Comparison of ENCODE assay signal across 20 cellular contexts in the genomic region with DNA sequence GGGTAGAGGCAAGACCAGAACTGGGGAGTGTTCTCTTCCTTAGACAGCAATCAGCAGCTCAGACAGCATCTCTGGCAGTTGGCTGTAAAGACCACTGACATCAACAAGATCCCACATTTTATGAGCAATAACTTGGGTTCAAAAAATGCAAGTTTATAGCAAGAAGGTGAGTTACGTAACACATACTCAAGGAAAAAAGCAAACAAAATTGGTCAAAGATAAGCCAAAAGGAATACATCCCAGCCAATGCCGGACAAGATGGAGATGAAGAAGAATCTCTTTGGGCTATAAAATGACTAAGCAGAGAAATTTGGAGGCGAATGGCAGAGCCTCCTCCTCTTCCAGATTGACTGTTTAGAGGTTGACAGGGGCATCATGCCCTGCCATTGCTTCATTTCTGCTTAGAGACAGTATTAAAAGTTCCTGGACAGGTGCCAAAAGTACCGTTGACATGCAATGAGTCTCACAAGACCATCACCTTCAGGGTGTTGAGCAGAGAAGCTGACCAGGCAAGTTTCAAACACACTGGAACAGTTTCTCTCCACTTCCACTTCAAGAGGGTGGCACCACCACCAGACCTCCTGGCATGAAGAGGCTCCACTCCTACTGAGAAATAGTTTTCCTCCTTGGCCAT. TPM values are rescaled to one million over a fixed set of nuclear protein-coding genes. Genes with fewer than 3 reads are reported as not detected.
DNase-seq lines count a peak whose midpoint lies in the region; ATAC-seq and TF ChIP-seq lines count a peak whose summit lies in the region.
"Had no signal": no experiment of that assay in that cellular context is flagged by ENCODE, and none has a peak within 500 bp of the region (broad histone marks: within the 10 kb centered on the region; RNA-seq: fewer than 3 reads in every experiment).

No MANE protein-coding gene starts in this region.

- peaks cover 44% of the 10 kb centered on the region for H3K4me1 Mint-ChIP-seq in osteocyte (ENCODE audit: unreplicated experiment)

- H3K4me3 ChIP-seq in IMR-90 (ENCODE audit: insufficient read depth, low read depth, low read length) (no peak overlapping the region), trophoblast cell (ENCODE audit: low read depth, low read length) (no peak overlapping the region), gastrocnemius medialis (no peak overlapping the region)
- H3K4me3 ChIP-seq: Peyer's patch had no signal

- H3K9me3 Mint-ChIP-seq in osteocyte (ENCODE audit: unreplicated experiment), result peaks cover 7% of the 10 kb centered on the region
- H3K9me3 Mint-ChIP-seq: H9 had no signal

- dilution Hi-C loops in IMR-90 (cut with HindIII; ENCODE audit: low sequenced_read_pairs, unreplicated experiment), result no loop called here

- H2BK120ac ChIP-seq in IMR-90 (ENCODE audit: low read depth, low read length) (no peak overlapping the region), trophoblast cell (ENCODE audit: insufficient read depth, low read length, poor library complexity) (peak overlapping the region; percentile 64)

- H4K8ac ChIP-seq in IMR-90 (ENCODE audit: low read depth in 2 of 2, low read length in 2 of 2) (no peak overlapping the region), trophoblast cell (ENCODE audit: low read depth, low read length) (no peak overlapping the region)

- no peak for ATAC-seq in IMR-90 (ENCODE audit: low read depth)
- ATAC-seq in gastrocnemius medialis, result no peak
- no peak for ATAC-seq in HG03135 (IDR thresholded peaks at IDR 0.05; ENCODE audit: unreplicated experiment)

- H2BK12ac ChIP-seq in trophoblast cell (ENCODE audit: low read length), result peak overlapping the region; percentile 7

- no peak overlapping the region for H2AFZ ChIP-seq in IMR-90 (replicated peaks; ENCODE audit: low read length, poor library complexity)
- no peak overlapping the region for H2AFZ ChIP-seq in trophoblast cell (ENCODE audit: insufficient read depth, low read length, poor library complexity)

- TF ChIP-seq CTCF in IMR-90 (conservative IDR thresholded peaks at IDR 0.05; ENCODE audit: low read depth, low read length), result no peak
- TF ChIP-seq CTCF in RWPE1 (conservative IDR thresholded peaks at IDR 0.05; ENCODE audit: low read depth), result no peak
- TF ChIP-seq CTCF in gastrocnemius medialis (IDR thresholded peaks at IDR 0.05 in 4 of 5, conservative IDR thresholded peaks at IDR 0.05 in 1 of 5), result no peak
- no peak for TF ChIP-seq CTCF in osteocyte (IDR thresholded peaks at IDR 0.05)

- H2BK15ac ChIP-seq in IMR-90 (ENCODE audit: low read depth, low read length), result no peak overlapping the region

- H3K23ac ChIP-seq in IMR-90 (ENCODE audit: low read depth, low read length), result no peak overlapping the region
- H3K23ac ChIP-seq in trophoblast cell (ENCODE audit: low read length), result no peak overlapping the region

- H3K56ac ChIP-seq in IMR-90 (ENCODE audit: extremely low read depth, insufficient read depth, low read length), result no peak overlapping the region

- no peak overlapping the region for H3K4me3 Mint-ChIP-seq in osteocyte (ENCODE audit: unreplicated experiment)
- H3K4me3 Mint-ChIP-seq: H9 had no signal

- H3K14ac ChIP-seq in IMR-90 (replicated peaks; ENCODE audit: low read depth, low read length) (no peak overlapping the region), trophoblast cell (ENCODE audit: low read length) (peak overlapping the region; percentile 35)

- peaks cover 3% of the 10 kb centered on the region for H3K36me3 Mint-ChIP-seq in osteocyte (ENCODE audit: unreplicated experiment)

- no peaks in the 10 kb centered on the region for H3K79me1 ChIP-seq in IMR-90 (ENCODE audit: low read depth in 1 of 2, low read length in 2 of 2)
- H3K79me1 ChIP-seq in trophoblast cell (ENCODE audit: low read length), result peaks cover 23% of the 10 kb centered on the region

- H3K36me3 ChIP-seq in IMR-90 (ENCODE audit: control insufficient read depth, insufficient read depth, low read length) (no peaks in the 10 kb centered on the region), trophoblast cell (ENCODE audit: control insufficient read depth in 1 of 2, insufficient read depth in 2 of 2, low read length in 2 of 2) (no peaks in the 10 kb centered on the region), gastrocnemius medialis (no peaks in the 10 kb centered on the region)
- H3K36me3 ChIP-seq: Peyer's patch had no signal

- no peaks in the 10 kb centered on the region for H4K20me1 ChIP-seq in IMR-90 (ENCODE audit: insufficient read depth, low read length)

- H3K18ac ChIP-seq in IMR-90 (ENCODE audit: low read depth, low read length) (no peak overlapping the region), trophoblast cell (ENCODE audit: low read length) (no peak overlapping the region)

- H3K27ac Mint-ChIP-seq in osteocyte (ENCODE audit: unreplicated experiment), result no peak overlapping the region
- H3K27ac Mint-ChIP-seq: H9 had no signal

- H3K27me3 ChIP-seq in IMR-90 (ENCODE audit: control insufficient read depth, insufficient read depth, low read length) (no peaks in the 10 kb centered on the region), trophoblast cell (ENCODE audit: insufficient read depth, low read length) (no peaks in the 10 kb centered on the region), gastrocnemius medialis (no peaks in the 10 kb centered on the region)
- H3K27me3 ChIP-seq: Peyer's patch had no signal

- H3K4ac ChIP-seq in IMR-90 (ENCODE audit: low read depth, low read length) (no peak overlapping the region), trophoblast cell (ENCODE audit: low read depth, low read length) (peak overlapping the region; percentile 29)

- no peak overlapping the region for H4K5ac ChIP-seq in IMR-90 (ENCODE audit: low read depth, low read length)

- H2AK9ac ChIP-seq in IMR-90 (replicated peaks; ENCODE audit: low read depth, low read length, poor library complexity), result no peak overlapping the region

- peak; percentile 25 for DNase-seq in DMS79 (lab: John Stamatoyannopoulos, UW)
- DNase-seq in IMR-90, result no peak
- no peak for DNase-seq in RWPE1 (ENCODE audit: low spot score)
- no peak for DNase-seq in trophoblast cell
- no peak for DNase-seq in gastrocnemius medialis
- no peak for DNase-seq in osteocyte (ENCODE audit: extremely low spot score, unreplicated experiment)
- DNase-seq: ACHN; C1 segment of cervical spinal cord; GDM1; H9; NCI-H1694 treated with DMSO at 0.1 percent for 48 hours; NCI-H2107; NCI-H226; NCI-H524; NK-92 treated with Interleukin-12 subunit alpha and Interleukin-12 subunit beta, amount 100 ng/mL, for 24 hours; Peyer's patch; SHP77 treated with DMSO at 0.1 percent for 48 hours; SK-N-SH had no signal

- peaks cover 3% of the 10 kb centered on the region for H3K79me2 ChIP-seq in trophoblast cell (ENCODE audit: control insufficient read depth, insufficient read depth, low read length, poor library complexity)

- H4K91ac ChIP-seq in IMR-90 (ENCODE audit: insufficient read depth, low read depth, low read length) (no peak overlapping the region), trophoblast cell (ENCODE audit: low read depth, low read length) (peak overlapping the region; percentile 59)

- POLR2A ChIA-PET in IMR-90 (lab: Charles Lee; ENCODE audit: unreplicated experiment), result no interaction called here
- POLR2A ChIA-PET in RWPE1 (lab: Yijun Ruan, JAX; ENCODE audit: low non-redundant PET), result no interaction called here

- intact Hi-C loops in IMR-90 (cut with micrococcal nuclease), result no loop called here
- intact Hi-C loops in gastrocnemius medialis (cut with DNase I; ENCODE audit: low total_unique reads), result no loop called here

- H3K27ac ChIP-seq in IMR-90 (ENCODE audit: insufficient read depth, low read length) (no peak overlapping the region), RWPE1 (peak overlapping the region; percentile 42), trophoblast cell (ENCODE audit: low read depth, low read length) (no peak overlapping the region), gastrocnemius medialis (no peak overlapping the region)
- H3K27ac ChIP-seq: HL-60, Peyer's patch had no signal

- 20% methylated on average over 1 of the region's 4 CpGs; no CpG with 5 or more reads in 1 of the 2 experiments for WGBS in IMR-90 (ENCODE audit: extremely low coverage in 2 of 2, insufficient read length in 1 of 2), 2 experiments
- WGBS in trophoblast cell (ENCODE audit: extremely low coverage, insufficient coverage, insufficient read length), result no CpG with 5 or more reads among the region's 4 CpGs

- no peak for TF ChIP-seq RAD21 in IMR-90 (IDR thresholded peaks at IDR 0.05; ENCODE audit: low read length)

- no peak for TF ChIP-seq POLR2A in IMR-90 (IDR thresholded peaks at IDR 0.05; ENCODE audit: low read depth, low read length)
- TF ChIP-seq POLR2A in gastrocnemius medialis (IDR thresholded peaks at IDR 0.05), result no peak

- H3K4me1 ChIP-seq in IMR-90 (ENCODE audit: control insufficient read depth, insufficient read depth, low read length) (peaks cover 10% of the 10 kb centered on the region), trophoblast cell (ENCODE audit: control insufficient read depth in 1 of 2, insufficient read depth in 2 of 2, low read length in 2 of 2) (peaks cover 17 to 20% of the 10 kb centered on the region in 2 experiments), gastrocnemius medialis (peaks cover 25 to 27% of the 10 kb centered on the region in 2 donors)

- H4K12ac ChIP-seq in trophoblast cell (ENCODE audit: low read depth, low read length), result no peak overlapping the region

- H2BK5ac ChIP-seq in IMR-90 (ENCODE audit: low read depth, low read length, poor library complexity, severe bottlenecking) (no peak overlapping the region), trophoblast cell (ENCODE audit: low read depth, low read length, poor library complexity) (no peak overlapping the region)

- CTCF ChIA-PET in IMR-90 (lab: Yijun Ruan, JAX) (no interaction called here), RWPE1 (lab: Yijun Ruan, JAX) (no interaction called here)

- H3K27me3 Mint-ChIP-seq in osteocyte (ENCODE audit: unreplicated experiment), result no peaks in the 10 kb centered on the region

- H3K9ac ChIP-seq in IMR-90 (ENCODE audit: low read depth, low read length), result no peak overlapping the region
- H3K9ac ChIP-seq in trophoblast cell (ENCODE audit: low read length), result no peak overlapping the region
- H3K9ac ChIP-seq: SK-N-SH had no signal

- in situ Hi-C loops in IMR-90 (cut with MboI; ENCODE audit: low sequenced_read_pairs) (no loop called here), gastrocnemius medialis (cut with MboI; ENCODE audit: low sequenced_read_pairs in 4 of 4) (no loop called here)

- no peak overlapping the region for H2AK5ac ChIP-seq in IMR-90 (ENCODE audit: low read depth, low read length)
- H2AK5ac ChIP-seq in trophoblast cell (ENCODE audit: low read length), result peak overlapping the region; percentile 44

- peaks cover 6% of the 10 kb centered on the region; the same call in 1 of the 2 replicates for H3K9me1 ChIP-seq in IMR-90 (ENCODE audit: insufficient read depth, low read length)

- no peak overlapping the region for H2BK20ac ChIP-seq in IMR-90 (ENCODE audit: low read depth, low read length)

- H3K9me3 ChIP-seq in IMR-90 (ENCODE audit: control insufficient read depth, insufficient read depth, low read length) (no peaks in the 10 kb centered on the region), trophoblast cell (ENCODE audit: insufficient read depth, low read depth, low read length) (no peaks in the 10 kb centered on the region), gastrocnemius medialis (no peaks in the 10 kb centered on the region)
- H3K9me3 ChIP-seq: Peyer's patch, SK-N-SH had no signal

- no TSS peak for BruUV-seq in IMR-90 (replicated peaks; lab: Mats Ljungman, UMichigan)

- H3K4me2 ChIP-seq in IMR-90 (ENCODE audit: low read depth, low read length) (no peak overlapping the region), trophoblast cell (ENCODE audit: low read length) (no peak overlapping the region)

RNA-seq across cellular contexts. Expression of a gene that starts 55.9 kb away (rescaled TPM):
- total RNA-seq in IMR-90 (2012; rRNA removed) (17.6 and 20.6 TPM in 2 replicates), gastrocnemius medialis (10 to 100 TPM; 17.5 to 35.2 (median 27.6) TPM), osteocyte (91.6 and 98.0 TPM in 2 replicates)
- polyA plus RNA-seq in IMR-90 (2012; rRNA removed), result 6.5 and 7.0 TPM in 2 replicates
- 3.4 and 3.7 TPM in 2 replicates for polyA plus RNA-seq in IMR-90 (2012; cell fraction: cytosol; rRNA removed)
- polyA plus RNA-seq in IMR-90 (2012; cell fraction: nucleus; rRNA removed; ENCODE audit: low replicate concordance), result 1.2 and 2.1 TPM in 2 replicates
- 24.8 and 25.3 TPM in 2 replicates for polyA plus RNA-seq in trophoblast cell (2013)
